Comparison of ENCODE assay signal across 8 cellular contexts in the genomic region with DNA sequence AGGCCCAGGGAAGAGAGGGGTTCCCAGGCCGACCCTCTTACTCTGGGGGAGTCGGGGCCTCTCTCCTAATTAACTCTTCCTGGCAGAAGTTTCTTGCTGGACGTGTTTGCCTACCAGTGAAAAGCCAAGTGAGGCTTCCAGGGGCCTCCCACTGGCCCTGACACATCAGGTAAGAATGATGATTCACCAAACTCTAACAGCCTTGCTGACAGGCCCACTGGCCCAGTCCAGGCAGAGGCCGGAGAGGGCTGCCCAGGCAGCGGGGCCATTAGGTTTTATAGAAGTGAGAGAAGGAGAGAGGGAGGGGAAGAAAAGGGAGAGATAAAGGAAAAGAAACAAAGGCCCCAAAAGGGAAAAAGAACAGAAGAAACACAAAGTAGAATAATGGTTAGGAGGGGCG. TPM values are rescaled to one million over a fixed set of nuclear protein-coding genes. Genes with fewer than 3 reads are reported as not detected.
A peak's percentile ranks its signal among the peaks of the same experiment; 100 is the strongest.
DNase-seq lines count a peak whose midpoint lies in the region; ATAC-seq and TF ChIP-seq lines count a peak whose summit lies in the region.
"Had no signal": no experiment of that assay in that cellular context is flagged by ENCODE, and none has a peak within 500 bp of the region (broad histone marks: within the 10 kb centered on the region; RNA-seq: fewer than 3 reads in every experiment).

No MANE protein-coding gene starts in this region.

- BruUV-seq in PC-3 (replicated peaks; lab: Mats Ljungman, UMichigan) = no TSS peak

- H3K79me2 ChIP-seq in PC-3 (ENCODE audit: low read length) (no peaks in the 10 kb centered on the region), osteoblast (ENCODE audit: insufficient read depth, low read length) (no peaks in the 10 kb centered on the region)

- peaks cover 16% of the 10 kb centered on the region for H3K27me3 Mint-ChIP-seq in central memory CD8-positive, alpha-beta T cell

- peaks cover 12% of the 10 kb centered on the region for H3K4me1 Mint-ChIP-seq in central memory CD8-positive, alpha-beta T cell

- TF ChIP-seq CTCF in PC-3 (conservative IDR thresholded peaks at IDR 0.05; ENCODE audit: low read depth, low read length) (no peak), osteoblast (IDR thresholded peaks at IDR 0.05; ENCODE audit: extremely low read depth, low read depth, low read length) (no peak)

- CTCF ChIA-PET in PC-3 (lab: Charles Lee) = no interaction called here

- no peak overlapping the region for H3K9ac ChIP-seq in PC-3 (ENCODE audit: low read length)

- H3K4me1 ChIP-seq in PC-3 (ENCODE audit: insufficient read depth, low read length) (peaks cover 20% of the 10 kb centered on the region), osteoblast (ENCODE audit: insufficient read depth, low read length) (no peaks in the 10 kb centered on the region)

- POLR2A ChIA-PET in PC-3 (lab: Charles Lee; ENCODE audit: unreplicated experiment) = no interaction called here

- peak overlapping the region; percentile 69 for H3K4me2 ChIP-seq in PC-3 (ENCODE audit: low read length)
- H3K4me2 ChIP-seq in osteoblast (ENCODE audit: insufficient read depth, low read length) = no peak overlapping the region

- H3K27me3 ChIP-seq in PC-3 (ENCODE audit: low read length) (no peaks in the 10 kb centered on the region), osteoblast (ENCODE audit: insufficient read depth, low read length) (peaks cover 30% of the 10 kb centered on the region)

- H3K4me3 Mint-ChIP-seq in central memory CD8-positive, alpha-beta T cell = peak overlapping the region; percentile 85

- H3K9me3 ChIP-seq in PC-3 (ENCODE audit: low read length) = no peaks in the 10 kb centered on the region
- no peaks in the 10 kb centered on the region for H3K9me3 ChIP-seq in osteoblast (ENCODE audit: low read depth, low read length)

- DNase-seq in GM03348 (ENCODE audit: low spot score) = peak; percentile 70
- DNase-seq in PC-3 = peak; percentile 88
- DNase-seq in central memory CD8-positive, alpha-beta T cell (ENCODE audit: low spot score in 2 of 2) = no peak
- DNase-seq in osteoblast (ENCODE audit: insufficient read length, low spot score, missing footprints) = peak; percentile 97
- DNase-seq in pons (ENCODE audit: low spot score) = no peak
- no peak for DNase-seq in stimulated activated CD4-positive, alpha-beta T cell treated with anti-CD3 and anti-CD28 coated beads, Interleukin-2, amount 100 ng/mL, for 24 hours

- H2AFZ ChIP-seq in PC-3 (ENCODE audit: low read length) (0 out of 2 replicates have a peak overlapping the region, but pooled peaks have one; percentile 9), osteoblast (ENCODE audit: low read length) (peak overlapping the region; percentile 5)

- H3K9me2 ChIP-seq in PC-3 (replicated peaks; ENCODE audit: low read length) = no peaks in the 10 kb centered on the region

- no peaks in the 10 kb centered on the region for H4K20me1 ChIP-seq in PC-3 (ENCODE audit: low read length)
- no peaks in the 10 kb centered on the region for H4K20me1 ChIP-seq in osteoblast (ENCODE audit: insufficient read depth, low read length)

- H3K27ac Mint-ChIP-seq in central memory CD8-positive, alpha-beta T cell (ENCODE audit: low read depth) = peak overlapping the region; percentile 94

- intact Hi-C loops in PC-3 (cut with micrococcal nuclease) = loop anchor here (5.0 kb wide), 1 partner anchor 90 kb away; no protein-coding TSS in a partner anchor

- no peak overlapping the region for H3K4me3 ChIP-seq in PC-3 (ENCODE audit: low read length)
- no peak overlapping the region for H3K4me3 ChIP-seq in osteoblast (ENCODE audit: insufficient read depth, low read length)

- peak overlapping the region; percentile 47 for H3K27ac ChIP-seq in PC-3 (ENCODE audit: low read length)
- no peak overlapping the region for H3K27ac ChIP-seq in osteoblast (ENCODE audit: low read depth, low read length)
- H3K27ac ChIP-seq: cardiac muscle cell had no signal

- H3K36me3 Mint-ChIP-seq in central memory CD8-positive, alpha-beta T cell (ENCODE audit: insufficient read depth) = peaks cover 6% of the 10 kb centered on the region

- no peaks in the 10 kb centered on the region for H3K9me3 Mint-ChIP-seq in central memory CD8-positive, alpha-beta T cell

- H3F3A ChIP-seq in PC-3 (ENCODE audit: low read length, unreplicated experiment) = no peaks in the 10 kb centered on the region

- H3K36me3 ChIP-seq in PC-3 (ENCODE audit: low read depth, low read length) (no peaks in the 10 kb centered on the region), osteoblast (ENCODE audit: insufficient read depth, low read length) (no peaks in the 10 kb centered on the region)
- H3K36me3 ChIP-seq: cardiac muscle cell had no signal

- peak; percentile 83 for ATAC-seq in PC-3
- no peak for ATAC-seq in central memory CD8-positive, alpha-beta T cell (replicated peaks; ENCODE audit: extremely low read depth, poor library complexity, severe bottlenecking)
- no peak for ATAC-seq in HG03521 (IDR thresholded peaks at IDR 0.05; ENCODE audit: unreplicated experiment)

RNA-seq across cellular contexts. Expression of a gene that starts 50.8 kb away (rescaled TPM):
- total RNA-seq in PC-3 (2014; rRNA removed) (not detected in 2 replicates), osteoblast (not detected in 2 replicates)
- total RNA-seq: cardiac muscle cell had no signal

Comparison
In these comparisons a context has a peak if more than half of its experiments do, and no peak if none do; other contexts are left out.
1. DNase-seq: peak in GM03348 (single experiment), PC-3 (single experiment) and osteoblast (single experiment); none in central memory CD8-positive, alpha-beta T cell (0 of 2), pons (single experiment) and stimulated activated CD4-positive, alpha-beta T cell treated with anti-CD3 and anti-CD28 coated beads, Interleukin-2, amount 100 ng/mL, for 24 hours (0 of 2).